ENCODE assay signal across 1 cellular context in genomic region chr19:43636121-43636683, GRCh38.
TF ChIP-seq lines count a peak whose summit lies in the region.

No MANE protein-coding gene starts in this region.

TF ChIP-seq in HEK293, 187 proteins besides CTCF, POLR2A, EP300 and RAD21:
- TF ChIP-seq SCRT1 (tag by site-specific recombination; IDR thresholded peaks at IDR 0.05; ENCODE audit: borderline replicate concordance) (peak; percentile 19; the same call in 1 of the 2 replicates), ZBTB21 (tag by site-specific recombination; IDR thresholded peaks at IDR 0.05) (no peak), SCRT2 (tag by site-specific recombination; IDR thresholded peaks at IDR 0.05) (peak; percentile 95), ZNF311 (tag by site-specific recombination; IDR thresholded peaks at IDR 0.05; ENCODE audit: borderline replicate concordance) (no peak), ZBTB10 (tag by site-specific recombination; IDR thresholded peaks at IDR 0.05) (peak; percentile 25; the same call in 1 of the 2 replicates), PRDM10 (tag by site-specific recombination; IDR thresholded peaks at IDR 0.05) (peak; percentile 60; the same call in 1 of the 2 replicates), ZFHX2 (tag by site-specific recombination; conservative IDR thresholded peaks at IDR 0.05) (peak; percentile 65), ZNF747 (tag by site-specific recombination; IDR thresholded peaks at IDR 0.05) (no peak), GLIS2 (tag by site-specific recombination; IDR thresholded peaks at IDR 0.05) (peak; percentile 78), ZNF623 (tag by site-specific recombination; IDR thresholded peaks at IDR 0.05) (no peak), ZNF335 (tag by site-specific recombination; conservative IDR thresholded peaks at IDR 0.05) (peak; percentile 71), OVOL3 (tag by site-specific recombination; IDR thresholded peaks at IDR 0.05) (no peak), ZIC2 (tag by site-specific recombination; IDR thresholded peaks at IDR 0.05) (peak; percentile 47; the same call in 1 of the 2 replicates), IKZF3 (tag by site-specific recombination; IDR thresholded peaks at IDR 0.05) (peak; percentile 35; the same call in 1 of the 2 replicates), ZNF112 (tag by site-specific recombination; IDR thresholded peaks at IDR 0.05) (no peak), GLIS1 (tag by site-specific recombination; IDR thresholded peaks at IDR 0.05) (peak; percentile 62), SETDB1 (IDR thresholded peaks at IDR 0.05; ENCODE audit: insufficient read length, low read length) (no peak)
- TF ChIP-seq, protein P1, sequence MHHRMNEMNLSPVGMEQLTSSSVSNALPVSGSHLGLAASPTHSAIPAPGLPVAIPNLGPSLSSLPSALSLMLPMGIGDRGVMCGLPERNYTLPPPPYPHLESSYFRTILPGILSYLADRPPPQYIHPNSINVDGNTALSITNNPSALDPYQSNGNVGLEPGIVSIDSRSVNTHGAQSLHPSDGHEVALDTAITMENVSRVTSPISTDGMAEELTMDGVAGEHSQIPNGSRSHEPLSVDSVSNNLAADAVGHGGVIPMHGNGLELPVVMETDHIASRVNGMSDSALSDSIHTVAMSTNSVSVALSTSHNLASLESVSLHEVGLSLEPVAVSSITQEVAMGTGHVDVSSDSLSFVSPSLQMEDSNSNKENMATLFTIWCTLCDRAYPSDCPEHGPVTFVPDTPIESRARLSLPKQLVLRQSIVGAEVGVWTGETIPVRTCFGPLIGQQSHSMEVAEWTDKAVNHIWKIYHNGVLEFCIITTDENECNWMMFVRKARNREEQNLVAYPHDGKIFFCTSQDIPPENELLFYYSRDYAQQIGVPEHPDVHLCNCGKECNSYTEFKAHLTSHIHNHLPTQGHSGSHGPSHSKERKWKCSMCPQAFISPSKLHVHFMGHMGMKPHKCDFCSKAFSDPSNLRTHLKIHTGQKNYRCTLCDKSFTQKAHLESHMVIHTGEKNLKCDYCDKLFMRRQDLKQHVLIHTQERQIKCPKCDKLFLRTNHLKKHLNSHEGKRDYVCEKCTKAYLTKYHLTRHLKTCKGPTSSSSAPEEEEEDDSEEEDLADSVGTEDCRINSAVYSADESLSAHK (tag by site-specific recombination; IDR thresholded peaks at IDR 0.05), result peak; percentile 85
- TF ChIP-seq, protein P2, sequence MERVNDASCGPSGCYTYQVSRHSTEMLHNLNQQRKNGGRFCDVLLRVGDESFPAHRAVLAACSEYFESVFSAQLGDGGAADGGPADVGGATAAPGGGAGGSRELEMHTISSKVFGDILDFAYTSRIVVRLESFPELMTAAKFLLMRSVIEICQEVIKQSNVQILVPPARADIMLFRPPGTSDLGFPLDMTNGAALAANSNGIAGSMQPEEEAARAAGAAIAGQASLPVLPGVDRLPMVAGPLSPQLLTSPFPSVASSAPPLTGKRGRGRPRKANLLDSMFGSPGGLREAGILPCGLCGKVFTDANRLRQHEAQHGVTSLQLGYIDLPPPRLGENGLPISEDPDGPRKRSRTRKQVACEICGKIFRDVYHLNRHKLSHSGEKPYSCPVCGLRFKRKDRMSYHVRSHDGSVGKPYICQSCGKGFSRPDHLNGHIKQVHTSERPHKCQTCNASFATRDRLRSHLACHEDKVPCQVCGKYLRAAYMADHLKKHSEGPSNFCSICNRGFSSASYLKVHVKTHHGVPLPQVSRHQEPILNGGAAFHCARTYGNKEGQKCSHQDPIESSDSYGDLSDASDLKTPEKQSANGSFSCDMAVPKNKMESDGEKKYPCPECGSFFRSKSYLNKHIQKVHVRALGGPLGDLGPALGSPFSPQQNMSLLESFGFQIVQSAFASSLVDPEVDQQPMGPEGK (tag by site-specific recombination; IDR thresholded peaks at IDR 0.05), result 0 out of 2 replicates have a peak, but pooled peaks have one; percentile 42
TF ChIP-seq in HEK293: peak in this region for 12.
